In the genomic region with DNA sequence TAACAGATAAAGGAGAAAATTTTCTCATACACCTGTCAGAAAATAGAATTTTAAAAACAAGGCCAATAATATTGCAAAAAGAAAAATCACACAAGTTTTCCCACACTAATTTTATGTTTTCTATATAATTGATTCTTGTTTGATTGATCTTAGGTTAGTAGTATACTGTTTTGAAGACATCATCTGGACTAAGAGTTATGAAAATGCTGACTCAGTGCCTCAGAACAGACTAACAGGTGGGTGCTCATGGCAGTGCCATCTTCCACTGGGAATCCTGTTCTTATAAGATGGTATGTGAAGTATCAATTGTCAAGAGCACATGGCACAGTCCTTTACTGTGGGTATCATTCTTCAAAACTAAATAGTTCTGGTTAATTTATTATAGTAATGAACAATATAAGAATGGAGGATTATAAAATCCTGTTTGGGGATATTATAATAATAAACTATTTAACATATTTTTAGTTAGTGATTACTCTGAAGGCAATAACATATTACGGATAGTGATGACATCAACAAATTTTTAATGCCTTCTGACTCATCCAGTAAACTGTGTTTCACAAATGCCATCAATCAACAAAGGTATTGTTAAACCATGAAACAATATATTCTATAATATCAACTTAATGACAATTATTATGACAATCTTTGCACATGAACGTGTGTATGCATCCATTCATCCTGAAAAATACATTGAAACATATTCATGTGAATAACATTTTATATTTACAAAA, we compare ENCODE assay signal across 3 cellular contexts.
TF ChIP-seq lines count a peak whose summit lies in the region.

No MANE protein-coding gene starts in this region.

TF ChIP-seq in A549, 52 proteins besides CTCF, POLR2A, EP300 and RAD21:
- TF ChIP-seq HEYL (CRISPR knock-in tag; IDR thresholded peaks at IDR 0.05) (no peak), MAFK (IDR thresholded peaks at IDR 0.05; ENCODE audit: partially characterized antibody) (peak; percentile 42)

TF ChIP-seq in IMR-90, 13 proteins besides CTCF, POLR2A, EP300 and RAD21:
- peak; percentile 70 for TF ChIP-seq MAFK (IDR thresholded peaks at IDR 0.05; ENCODE audit: low read depth, low read length)
- TF ChIP-seq MAZ (IDR thresholded peaks at IDR 0.05; ENCODE audit: borderline replicate concordance, low read depth, low read length), result no peak
TF ChIP-seq in IMR-90: peak in this region for 1.

TF ChIP-seq in K562, 482 proteins besides CTCF, POLR2A, EP300 and RAD21:
- peak; percentile 24; the same call in 1 of the 2 replicates for TF ChIP-seq MAFK (IDR thresholded peaks at IDR 0.05; ENCODE audit: low read length)
- peak; percentile 36; the same call in 1 of the 2 replicates for TF ChIP-seq MAFF (IDR thresholded peaks at IDR 0.05; ENCODE audit: low read length)
- TF ChIP-seq C11orf30 (IDR thresholded peaks at IDR 0.05; ENCODE audit: low read depth), result 0 out of 2 replicates have a peak, but pooled peaks have one; percentile 4
- no peak for TF ChIP-seq SMAD4 (CRISPR knock-in tag; conservative IDR thresholded peaks at IDR 0.05)
